ENCODE assay signal across 10 cellular contexts in genomic region chr11:109641549-109641948, GRCh38.
DNase-seq lines count a peak whose midpoint lies in the region; ATAC-seq and TF ChIP-seq lines count a peak whose summit lies in the region.
"Had no signal": no experiment of that assay in that cellular context is flagged by ENCODE, and none has a peak within 500 bp of the region (broad histone marks: within the 10 kb centered on the region; RNA-seq: fewer than 3 reads in every experiment).

No MANE protein-coding gene starts in this region.

- no peaks in the 10 kb centered on the region for H3K4me1 Mint-ChIP-seq in activated CD8-positive, alpha-beta T cell treated with anti-CD3 and anti-CD28 coated beads for 36 hours (ENCODE audit: low read depth)
- H3K4me1 Mint-ChIP-seq: CD4-positive, alpha-beta memory T cell; naive B cell had no signal

- H3K27me3 ChIP-seq in BE2C: no peaks in the 10 kb centered on the region

- intact Hi-C loops in activated CD8-positive, alpha-beta T cell treated with anti-CD3 and anti-CD28 coated beads for 36 hours (cut with micrococcal nuclease): no loop called here
- intact Hi-C loops in OCI-LY7 (cut with micrococcal nuclease; ENCODE audit: unreplicated experiment): no loop called here

- no peaks in the 10 kb centered on the region for H3K9me3 ChIP-seq in BE2C
- H3K9me3 ChIP-seq in OCI-LY7 (ENCODE audit: low read length): no peaks in the 10 kb centered on the region

- no peaks in the 10 kb centered on the region for H3K27me3 Mint-ChIP-seq in activated CD8-positive, alpha-beta T cell treated with anti-CD3 and anti-CD28 coated beads for 36 hours
- H3K27me3 Mint-ChIP-seq: CD4-positive, alpha-beta memory T cell had no signal

- peak; percentile 47 for DNase-seq in AG10803 (ENCODE audit: low read depth)
- DNase-seq in HT1080 (ENCODE audit: low read depth): peak; percentile 59
- DNase-seq in activated CD8-positive, alpha-beta T cell treated with anti-CD3 and anti-CD28 coated beads for 36 hours: peak; percentile 7
- peak; percentile 57 for DNase-seq in iris pigment epithelial cell (ENCODE audit: low read depth)
- no peak for DNase-seq in BE2C
- no peak for DNase-seq in OCI-LY7 (ENCODE audit: low spot score)
- DNase-seq in UCSD-AML1 (lab: John Stamatoyannopoulos, UW; ENCODE audit: unreplicated experiment): no peak
- DNase-seq in NCI-H82 treated with DMSO at 0.1 percent for 48 hours (lab: John Stamatoyannopoulos, UW; ENCODE audit: unreplicated experiment): no peak
- DNase-seq: CD4-positive, alpha-beta memory T cell; naive B cell had no signal

- H3K9me2 ChIP-seq in OCI-LY7 (ENCODE audit: insufficient read depth, low read length): no peaks in the 10 kb centered on the region

- H2AFZ ChIP-seq in OCI-LY7 (ENCODE audit: low read length): no peak overlapping the region

- H3K27ac ChIP-seq in OCI-LY7 (ENCODE audit: low read depth, low read length, poor library complexity, severe bottlenecking): no peak overlapping the region

- H3K27ac Mint-ChIP-seq in activated CD8-positive, alpha-beta T cell treated with anti-CD3 and anti-CD28 coated beads for 36 hours: no peak overlapping the region
- H3K27ac Mint-ChIP-seq: CD4-positive, alpha-beta memory T cell had no signal

- no peaks in the 10 kb centered on the region for H3K79me2 ChIP-seq in OCI-LY7 (ENCODE audit: insufficient read depth, low read depth, low read length)

- H3K36me3 ChIP-seq in BE2C: no peaks in the 10 kb centered on the region
- no peaks in the 10 kb centered on the region for H3K36me3 ChIP-seq in OCI-LY7 (ENCODE audit: insufficient read depth, low read length)

- no peak overlapping the region for H3K4me2 ChIP-seq in OCI-LY7 (ENCODE audit: low read length)

- H3K4me1 ChIP-seq in BE2C (peaks cover 23% of the 10 kb centered on the region), OCI-LY7 (ENCODE audit: insufficient read depth, low read length, poor library complexity, severe bottlenecking) (no peaks in the 10 kb centered on the region)

- no peaks in the 10 kb centered on the region for H3K36me3 Mint-ChIP-seq in activated CD8-positive, alpha-beta T cell treated with anti-CD3 and anti-CD28 coated beads for 36 hours (ENCODE audit: low read depth)
- H3K36me3 Mint-ChIP-seq: CD4-positive, alpha-beta memory T cell; naive B cell had no signal

- no TSS peak for BruUV-seq in OCI-LY7 (replicated peaks; lab: Mats Ljungman, UMichigan)

- CTCF ChIA-PET in activated CD8-positive, alpha-beta T cell treated with anti-CD3 and anti-CD28 coated beads for 36 hours (lab: Charles Lee): no interaction called here
- CTCF ChIA-PET in OCI-LY7 (lab: Charles Lee; ENCODE audit: unreplicated experiment): no interaction called here

- no peaks in the 10 kb centered on the region for H4K20me1 ChIP-seq in OCI-LY7 (ENCODE audit: insufficient read depth, low read length)

- no peak overlapping the region for H3K4me3 Mint-ChIP-seq in activated CD8-positive, alpha-beta T cell treated with anti-CD3 and anti-CD28 coated beads for 36 hours
- H3K4me3 Mint-ChIP-seq: CD4-positive, alpha-beta memory T cell; naive B cell had no signal

- ATAC-seq in activated CD8-positive, alpha-beta T cell treated with anti-CD3 and anti-CD28 coated beads for 36 hours: no peak

- H3K4me3 ChIP-seq in AG10803 (ENCODE audit: low read length) (no peak overlapping the region), BE2C (ENCODE audit: low read depth, low read length) (no peak overlapping the region), OCI-LY7 (ENCODE audit: low read depth, low read length, poor library complexity, severe bottlenecking) (no peak overlapping the region)

- H3K9me3 Mint-ChIP-seq in activated CD8-positive, alpha-beta T cell treated with anti-CD3 and anti-CD28 coated beads for 36 hours: peaks cover 1% of the 10 kb centered on the region

- TF ChIP-seq CTCF in AG10803 (conservative IDR thresholded peaks at IDR 0.05; ENCODE audit: low read length) (peak; percentile 46), BE2C (IDR thresholded peaks at IDR 0.05; ENCODE audit: low read depth, low read length) (no peak), OCI-LY7 (conservative IDR thresholded peaks at IDR 0.05; ENCODE audit: low read length) (no peak)
- no peak for TF ChIP-seq CTCF in activated CD8-positive, alpha-beta T cell treated with anti-CD3 and anti-CD28 coated beads for 36 hours (IDR thresholded peaks at IDR 0.05)

- POLR2A ChIA-PET in activated CD8-positive, alpha-beta T cell treated with anti-CD3 and anti-CD28 coated beads for 36 hours (lab: Charles Lee): no interaction called here
- POLR2A ChIA-PET in OCI-LY7 (lab: Charles Lee): no interaction called here

Comparison
In these comparisons a context has a peak if more than half of its experiments do, and no peak if none do; other contexts are left out.
1. DNase-seq: peak in AG10803 (single experiment), HT1080 (single experiment), activated CD8-positive, alpha-beta T cell treated with anti-CD3 and anti-CD28 coated beads for 36 hours (single experiment) and iris pigment epithelial cell (single experiment); none in BE2C (single experiment), OCI-LY7 (single experiment), UCSD-AML1 (single experiment) and NCI-H82 treated with DMSO at 0.1 percent for 48 hours (single experiment).